Comparison of ENCODE assay signal across 11 cellular contexts in the genomic region with DNA sequence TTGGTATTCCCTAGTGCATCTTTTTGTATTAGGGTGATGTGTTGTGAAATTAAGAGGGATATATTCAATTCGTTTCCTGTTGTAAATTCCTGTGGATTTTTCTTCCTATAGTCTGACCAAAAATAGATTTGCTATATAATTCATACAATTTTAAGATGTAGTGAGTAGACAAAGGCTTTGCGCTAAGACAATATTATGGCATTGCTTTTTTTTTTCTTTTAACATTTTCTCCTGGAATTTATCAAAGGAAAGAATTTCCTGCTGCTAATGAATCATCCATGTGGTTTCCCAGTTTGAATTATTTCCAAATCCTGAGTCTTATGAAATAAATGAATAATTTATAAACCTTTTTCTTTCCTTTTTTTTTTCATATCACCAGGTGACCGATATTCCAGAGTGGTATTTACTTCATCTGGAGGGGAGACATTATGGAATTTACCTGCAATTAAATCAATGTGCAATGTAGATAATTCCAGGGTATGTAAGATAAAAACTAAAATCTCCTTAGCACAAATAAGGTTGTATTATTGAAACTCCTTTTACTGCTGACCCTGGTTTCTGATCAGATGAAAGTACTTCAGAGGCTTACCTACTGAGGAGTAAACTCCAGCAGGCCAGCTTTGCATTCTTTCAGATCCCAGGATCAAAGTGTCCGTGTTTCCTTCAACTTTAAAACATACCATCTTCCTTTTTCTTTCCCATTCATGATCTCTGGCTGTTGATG.
DNase-seq lines count a peak whose midpoint lies in the region; ATAC-seq and TF ChIP-seq lines count a peak whose summit lies in the region.
"Had no signal": no experiment of that assay in that cellular context is flagged by ENCODE, and none has a peak within 500 bp of the region (broad histone marks: within the 10 kb centered on the region; RNA-seq: fewer than 3 reads in every experiment).

No MANE protein-coding gene starts in this region.

- no peaks in the 10 kb centered on the region for H4K20me1 ChIP-seq in PC-3 (ENCODE audit: low read length)

- no peak overlapping the region for H3K9ac ChIP-seq in PC-3 (ENCODE audit: low read length)

- no peaks in the 10 kb centered on the region for H3F3A ChIP-seq in PC-3 (ENCODE audit: low read length, unreplicated experiment)

- H3K9me3 Mint-ChIP-seq in Caco-2 (ENCODE audit: unreplicated experiment): no peaks in the 10 kb centered on the region
- H3K9me3 Mint-ChIP-seq in neural crest cell: peaks cover 3% of the 10 kb centered on the region
- H3K9me3 Mint-ChIP-seq: activated naive CD8-positive, alpha-beta T cell treated with anti-CD3 and anti-CD28 coated beads, Interleukin-2, amount 10 ng/mL, durations not matched to agents 7 days and 5 days; T-helper 1 cell treated with Interleukin-12 subunit alpha and Interleukin-12 subunit beta and Interleukin-4 antibody, amounts not matched to agents 30 μg/mL and 1 μg/mL, for 36 hours had no signal

- no TSS peak for BruUV-seq in Caco-2 (replicated peaks; lab: Mats Ljungman, UMichigan)
- BruUV-seq in PC-3 (replicated peaks; lab: Mats Ljungman, UMichigan): no TSS peak

- TF ChIP-seq CTCF in Caco-2 (IDR thresholded peaks at IDR 0.05; ENCODE audit: insufficient read depth in 1 of 2, low read depth in 1 of 2, low read length in 1 of 2, severe bottlenecking in 1 of 2, unreplicated experiment in 1 of 2) (no peak), PC-3 (conservative IDR thresholded peaks at IDR 0.05; ENCODE audit: low read depth, low read length) (no peak), epithelial cell of esophagus (IDR thresholded peaks at IDR 0.05; ENCODE audit: insufficient read depth, low read depth, low read length, missing control alignments) (no peak), neural crest cell (conservative IDR thresholded peaks at IDR 0.05) (no peak), WERI-Rb-1 (IDR thresholded peaks at IDR 0.05; ENCODE audit: low read depth, low read length) (no peak), ascending aorta (IDR thresholded peaks at IDR 0.05) (no peak)

- no peaks in the 10 kb centered on the region for H3K9me3 ChIP-seq in Caco-2
- no peaks in the 10 kb centered on the region for H3K9me3 ChIP-seq in PC-3 (ENCODE audit: low read length)
- H3K9me3 ChIP-seq in WERI-Rb-1 (ENCODE audit: severe bottlenecking): no peaks in the 10 kb centered on the region
- no peaks in the 10 kb centered on the region for H3K9me3 ChIP-seq in ascending aorta

- H3K27ac ChIP-seq in PC-3 (ENCODE audit: low read length): no peak overlapping the region
- H3K27ac ChIP-seq in WERI-Rb-1: no peak overlapping the region
- H3K27ac ChIP-seq in ascending aorta: no peak overlapping the region

- H3K27ac Mint-ChIP-seq in Caco-2 (ENCODE audit: unreplicated experiment) (peak overlapping the region; percentile 90), neural crest cell (ENCODE audit: unreplicated experiment) (no peak overlapping the region)
- H3K27ac Mint-ChIP-seq: activated naive CD8-positive, alpha-beta T cell treated with anti-CD3 and anti-CD28 coated beads, Interleukin-2, amount 10 ng/mL, durations not matched to agents 7 days and 5 days; T-helper 1 cell treated with Interleukin-12 subunit alpha and Interleukin-12 subunit beta and Interleukin-4 antibody, amounts not matched to agents 30 μg/mL and 1 μg/mL, for 36 hours had no signal

- H3K4me1 ChIP-seq in Caco-2: peaks cover 10% of the 10 kb centered on the region
- peaks cover 19% of the 10 kb centered on the region for H3K4me1 ChIP-seq in PC-3 (ENCODE audit: insufficient read depth, low read length)
- H3K4me1 ChIP-seq in ascending aorta: peaks cover 0 to 4% of the 10 kb centered on the region in 2 donors

- H3K4me2 ChIP-seq in PC-3 (ENCODE audit: low read length): peak overlapping the region; percentile 31

- ATAC-seq in PC-3 (peak; percentile 86), HG03175 (IDR thresholded peaks at IDR 0.05; ENCODE audit: unreplicated experiment) (no peak)

- H3K4me3 Mint-ChIP-seq in Caco-2 (ENCODE audit: unreplicated experiment) (peak overlapping the region; percentile 37), neural crest cell (peak overlapping the region; percentile 16)
- H3K4me3 Mint-ChIP-seq: activated naive CD8-positive, alpha-beta T cell treated with anti-CD3 and anti-CD28 coated beads, Interleukin-2, amount 10 ng/mL, durations not matched to agents 7 days and 5 days; T-helper 1 cell treated with Interleukin-12 subunit alpha and Interleukin-12 subunit beta and Interleukin-4 antibody, amounts not matched to agents 30 μg/mL and 1 μg/mL, for 36 hours had no signal

- POLR2A ChIA-PET in Caco-2 (lab: Charles Lee): interaction anchor here (0.5 kb wide), 1 partner anchor 727 kb away, joined by 3 read pairs; no protein-coding TSS in a partner anchor
- POLR2A ChIA-PET in PC-3 (lab: Charles Lee; ENCODE audit: unreplicated experiment): no interaction called here

- no peaks in the 10 kb centered on the region for H3K36me3 Mint-ChIP-seq in Caco-2 (ENCODE audit: insufficient read depth, unreplicated experiment)
- H3K36me3 Mint-ChIP-seq in neural crest cell (ENCODE audit: low read depth): peaks cover 12% of the 10 kb centered on the region

- DNase-seq in Caco-2 (no peak), PC-3 (peak; percentile 85), epithelial cell of esophagus (ENCODE audit: low read depth) (peak; percentile 65), neural crest cell (ENCODE audit: low read depth, low spot score) (no peak), WERI-Rb-1 (no peak), ascending aorta (ENCODE audit: low spot score in 2 of 2) (no peak), superior temporal gyrus (ENCODE audit: extremely low spot score) (no peak)
- DNase-seq: activated naive CD8-positive, alpha-beta T cell treated with anti-CD3 and anti-CD28 coated beads, Interleukin-2, amount 10 ng/mL, durations not matched to agents 7 days and 5 days; NCI-H1048 had no signal

- intact Hi-C loops in Caco-2 (cut with micrococcal nuclease; ENCODE audit: unreplicated experiment) (no loop called here), PC-3 (cut with micrococcal nuclease) (loop anchor here (2.0 to 5.0 kb wide), 3 partner anchors 20 to 177 kb away; a partner anchor contains a TSS), ascending aorta (cut with DNase I) (no loop called here)

- no peaks in the 10 kb centered on the region for H3K79me2 ChIP-seq in PC-3 (ENCODE audit: low read length)

- H3K27me3 Mint-ChIP-seq in Caco-2 (ENCODE audit: insufficient read depth, unreplicated experiment) (no peaks in the 10 kb centered on the region), neural crest cell (ENCODE audit: low read depth) (no peaks in the 10 kb centered on the region)
- H3K27me3 Mint-ChIP-seq: activated naive CD8-positive, alpha-beta T cell treated with anti-CD3 and anti-CD28 coated beads, Interleukin-2, amount 10 ng/mL, durations not matched to agents 7 days and 5 days had no signal

- H2AFZ ChIP-seq in PC-3 (ENCODE audit: low read length): no peak overlapping the region

- CTCF ChIA-PET in Caco-2 (lab: Charles Lee): no interaction called here
- CTCF ChIA-PET in PC-3 (lab: Charles Lee): no interaction called here

- no peaks in the 10 kb centered on the region for H3K27me3 ChIP-seq in Caco-2 (replicated peaks; ENCODE audit: control insufficient read depth, insufficient read depth, low read length)
- H3K27me3 ChIP-seq in PC-3 (ENCODE audit: low read length): no peaks in the 10 kb centered on the region
- H3K27me3 ChIP-seq in WERI-Rb-1 (ENCODE audit: insufficient read depth, low read depth, severe bottlenecking): no peaks in the 10 kb centered on the region
- H3K27me3 ChIP-seq in ascending aorta: no peaks in the 10 kb centered on the region

- H3K36me3 ChIP-seq in Caco-2 (ENCODE audit: control insufficient read depth, insufficient read depth, low read length) (no peaks in the 10 kb centered on the region), PC-3 (ENCODE audit: low read depth, low read length) (no peaks in the 10 kb centered on the region), WERI-Rb-1 (no peaks in the 10 kb centered on the region), ascending aorta (peaks cover 0 to 5% of the 10 kb centered on the region in 2 donors)

- H3K4me1 Mint-ChIP-seq in Caco-2 (ENCODE audit: low read depth, unreplicated experiment) (peaks cover 18% of the 10 kb centered on the region), neural crest cell (peaks cover 29% of the 10 kb centered on the region)
- H3K4me1 Mint-ChIP-seq: activated naive CD8-positive, alpha-beta T cell treated with anti-CD3 and anti-CD28 coated beads, Interleukin-2, amount 10 ng/mL, durations not matched to agents 7 days and 5 days had no signal

- H3K4me3 ChIP-seq in Caco-2 (ENCODE audit: low read depth, low read length) (no peak overlapping the region), PC-3 (ENCODE audit: low read length) (no peak overlapping the region), epithelial cell of esophagus (ENCODE audit: low read length) (no peak overlapping the region), WERI-Rb-1 (ENCODE audit: low read depth, low read length) (no peak overlapping the region), ascending aorta (no peak overlapping the region)

- no peaks in the 10 kb centered on the region for H3K9me2 ChIP-seq in PC-3 (replicated peaks; ENCODE audit: low read length)

Comparison
In these comparisons a context has a peak if more than half of its experiments do, and no peak if none do; other contexts are left out.
1. DNase-seq: peak in PC-3 (single experiment) and epithelial cell of esophagus (single experiment); none in Caco-2 (0 of 2), neural crest cell (single experiment), WERI-Rb-1 (single experiment), ascending aorta (0 of 2) and superior temporal gyrus (single experiment).